16 cellular contexts compared by ENCODE assay signal in genomic region chr5:13251623-13252367, GRCh38.
DNase-seq lines count a peak whose midpoint lies in the region; ATAC-seq, FAIRE-seq and TF ChIP-seq lines count a peak whose summit lies in the region.
"Had no signal": no experiment of that assay in that cellular context is flagged by ENCODE, and none has a peak within 500 bp of the region (broad histone marks: within the 10 kb centered on the region; RNA-seq: fewer than 3 reads in every experiment).

No MANE protein-coding gene starts in this region.

- H3K36me3 ChIP-seq in iPS-15b (ENCODE audit: control insufficient read depth, insufficient read depth, low read length) = no peaks in the 10 kb centered on the region
- H3K36me3 ChIP-seq: esophagus squamous epithelium, thyroid gland had no signal

- no peaks in the 10 kb centered on the region for H3K27me3 ChIP-seq in iPS-15b (ENCODE audit: control insufficient read depth, insufficient read depth, low read length)
- H3K27me3 ChIP-seq: esophagus squamous epithelium, thyroid gland had no signal

- TF ChIP-seq POLR2A in erythroblast (IDR thresholded peaks at IDR 0.05; ENCODE audit: low read length) = no peak

- ATAC-seq in HG03196 (IDR thresholded peaks at IDR 0.05; ENCODE audit: unreplicated experiment) (no peak), HG03457 (IDR thresholded peaks at IDR 0.05; ENCODE audit: unreplicated experiment) (no peak)
- ATAC-seq: mucosa of descending colon had no signal

- DNase-seq in AML-193 (lab: John Stamatoyannopoulos, UW) (peak; percentile 3 to 14), HTR-8/SVneo (ENCODE audit: insufficient read length, low spot score) (peak; percentile 13), SKM-1 treated with dmso at 0.1 percent for 144 hours (lab: John Stamatoyannopoulos, UW; ENCODE audit: unreplicated experiment) (peak; percentile 87), erythroblast (lab: John Stamatoyannopoulos, UW) (no peak), SW480 (ENCODE audit: low spot score) (no peak)
- DNase-seq: activated CD4-positive, alpha-beta T cell treated with anti-CD3 and anti-CD28 coated beads, Interleukin-2, amount 50 U/mL, for 1 hour; DMS153; esophagus squamous epithelium; Karpas-422; mucosa of descending colon; thyroid gland had no signal

- no peak overlapping the region for H3K4me3 ChIP-seq in iPS-15b (ENCODE audit: low read depth, low read length)
- H3K4me3 ChIP-seq: coronary artery, esophagus squamous epithelium, mucosa of descending colon, PC-9, thyroid gland had no signal

- H3K9me3 ChIP-seq in iPS-15b (ENCODE audit: control insufficient read depth, insufficient read depth, low read length) = no peaks in the 10 kb centered on the region
- H3K9me3 ChIP-seq: esophagus squamous epithelium, thyroid gland had no signal

- H3K4me1 ChIP-seq in iPS-15b (ENCODE audit: control insufficient read depth, insufficient read depth, low read length) = no peaks in the 10 kb centered on the region
- H3K4me1 ChIP-seq: thyroid gland had no signal

- FAIRE-seq in HTR-8/SVneo (lab: Jason Lieb, UNC) = peak; percentile 4

- peak overlapping the region; percentile 40 for H3K9ac ChIP-seq in iPS-15b (ENCODE audit: low read depth, low read length)

Comparison
In these comparisons a context has a peak if more than half of its experiments do, and no peak if none do; other contexts are left out.
1. DNase-seq: peak in AML-193 (2 of 2), HTR-8/SVneo (single experiment) and SKM-1 treated with dmso at 0.1 percent for 144 hours (single experiment); none in erythroblast (0 of 2) and SW480 (single experiment).